In the genomic region with DNA sequence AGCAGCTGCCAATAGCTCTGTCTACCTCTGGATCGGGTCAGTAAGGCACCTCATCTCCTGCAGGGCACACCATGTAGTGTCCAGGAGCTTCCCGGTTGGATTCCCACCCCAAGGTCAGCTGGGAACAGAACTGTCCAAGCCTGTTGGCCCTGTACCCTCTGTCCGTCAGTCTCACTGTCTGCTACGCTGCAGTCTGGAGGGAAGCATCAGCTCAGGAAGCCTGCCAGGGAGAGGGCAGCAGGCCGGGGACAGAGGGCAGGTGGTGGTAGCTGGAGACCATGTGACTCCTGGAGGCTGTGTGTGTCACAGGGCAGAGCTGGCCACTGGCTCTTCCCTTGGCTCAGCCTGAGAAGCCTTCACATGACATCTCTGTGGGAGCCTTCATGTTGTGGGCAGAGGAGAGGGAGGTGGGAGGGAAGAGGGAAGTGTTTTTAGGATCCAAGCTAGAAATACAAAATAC, we compare ENCODE assay signal across 13 cellular contexts.
DNase-seq lines count a peak whose midpoint lies in the region; ATAC-seq, FAIRE-seq and TF ChIP-seq lines count a peak whose summit lies in the region.
"Had no signal": no experiment of that assay in that cellular context is flagged by ENCODE, and none has a peak within 500 bp of the region (broad histone marks: within the 10 kb centered on the region; RNA-seq: fewer than 3 reads in every experiment).

No MANE protein-coding gene starts in this region.

- no peaks in the 10 kb centered on the region for H3K36me3 ChIP-seq in osteoblast (ENCODE audit: insufficient read depth, low read length)
- no peaks in the 10 kb centered on the region for H3K36me3 ChIP-seq in upper lobe of right lung

- no peaks in the 10 kb centered on the region for H3K79me2 ChIP-seq in osteoblast (ENCODE audit: insufficient read depth, low read length)

- peak overlapping the region; percentile 20 for H2AFZ ChIP-seq in osteoblast (ENCODE audit: low read length)

- ATAC-seq in WTC11 = no peak
- ATAC-seq in upper lobe of right lung = peak; percentile 95

- no peaks in the 10 kb centered on the region for H4K20me1 ChIP-seq in osteoblast (ENCODE audit: insufficient read depth, low read length)

- H3K4me3 Mint-ChIP-seq in WTC11 = no peak overlapping the region
- H3K4me3 Mint-ChIP-seq: activated naive CD8-positive, alpha-beta T cell treated with anti-CD3 and anti-CD28 coated beads for 36 hours had no signal

- no peaks in the 10 kb centered on the region for H3K4me1 Mint-ChIP-seq in WTC11
- H3K4me1 Mint-ChIP-seq: activated naive CD8-positive, alpha-beta T cell treated with anti-CD3 and anti-CD28 coated beads for 36 hours had no signal

- FAIRE-seq in GM12892 (lab: Jason Lieb, UNC) = no peak

- H3K4me3 ChIP-seq in osteoblast (ENCODE audit: insufficient read depth, low read length) (no peak overlapping the region), upper lobe of right lung (no peak overlapping the region)

- no peak for TF ChIP-seq CTCF in WTC11 (IDR thresholded peaks at IDR 0.05)
- no peak for TF ChIP-seq CTCF in osteoblast (IDR thresholded peaks at IDR 0.05; ENCODE audit: extremely low read depth, low read depth, low read length)
- TF ChIP-seq CTCF in upper lobe of right lung (IDR thresholded peaks at IDR 0.05) = no peak

- H3K27ac ChIP-seq in osteoblast (ENCODE audit: low read depth, low read length) (no peak overlapping the region), upper lobe of right lung (peak overlapping the region; percentile 74)

- H3K27ac Mint-ChIP-seq in WTC11 = no peak overlapping the region
- H3K27ac Mint-ChIP-seq: activated naive CD8-positive, alpha-beta T cell treated with anti-CD3 and anti-CD28 coated beads for 36 hours had no signal

- H3K4me1 ChIP-seq in osteoblast (ENCODE audit: insufficient read depth, low read length) = peaks cover 22% of the 10 kb centered on the region
- H3K4me1 ChIP-seq in upper lobe of right lung = peaks cover 10% of the 10 kb centered on the region
- H3K4me1 ChIP-seq: Caco-2 had no signal

- no peaks in the 10 kb centered on the region for H3K9me3 Mint-ChIP-seq in WTC11
- H3K9me3 Mint-ChIP-seq: activated naive CD8-positive, alpha-beta T cell treated with anti-CD3 and anti-CD28 coated beads for 36 hours had no signal

- H3K4me2 ChIP-seq in osteoblast (ENCODE audit: insufficient read depth, low read length) = no peak overlapping the region

- no peaks in the 10 kb centered on the region for H3K9me3 ChIP-seq in osteoblast (ENCODE audit: low read depth, low read length)
- H3K9me3 ChIP-seq in upper lobe of right lung = no peaks in the 10 kb centered on the region
- H3K9me3 ChIP-seq: Caco-2 had no signal

- H3K27me3 ChIP-seq in osteoblast (ENCODE audit: insufficient read depth, low read length) (peaks cover 23% of the 10 kb centered on the region), upper lobe of right lung (peaks cover 8% of the 10 kb centered on the region)

- CTCF ChIA-PET in WTC11 (lab: Charles Lee) = no interaction called here

- no peak for DNase-seq in WTC11 (ENCODE audit: low spot score)
- DNase-seq in cardiac septum (ENCODE audit: low spot score) = peak; percentile 85
- DNase-seq in osteoblast (ENCODE audit: insufficient read length, low spot score, missing footprints) = peak; percentile 84
- peak; percentile 83 for DNase-seq in upper lobe of right lung
- no peak for DNase-seq in GM12892 (ENCODE audit: insufficient read length)
- DNase-seq in NCI-H82 treated with DMSO at 0.1 percent for 48 hours (lab: John Stamatoyannopoulos, UW; ENCODE audit: unreplicated experiment) = no peak
- no peak for DNase-seq in NCI-H1105 treated with DMSO at 0.1 percent for 48 hours (lab: John Stamatoyannopoulos, UW)
- DNase-seq: activated CD8-positive, alpha-beta memory T cell treated with anti-CD3 and anti-CD28 coated beads, Interleukin-2, amount 50 U/mL, for 4 hours; activated naive CD8-positive, alpha-beta T cell treated with anti-CD3 and anti-CD28 coated beads for 36 hours; Caco-2; cerebellar nuclear complex; KBM-7; NK-92 treated with Interleukin-12 subunit alpha and Interleukin-12 subunit beta, amount 100 ng/mL, for 24 hours had no signal

- H3K27me3 Mint-ChIP-seq in WTC11 (ENCODE audit: low read depth) = no peaks in the 10 kb centered on the region; the same call in none of the 2 replicates

- TF ChIP-seq POLR2A in GM12892 (IDR thresholded peaks at IDR 0.05; ENCODE audit: low read depth, low read length) = no peak

- intact Hi-C loops in cardiac septum (cut with DNase I) (no loop called here), upper lobe of right lung (cut with DNase I) (no loop called here)

- no peaks in the 10 kb centered on the region for H3K36me3 Mint-ChIP-seq in WTC11
- H3K36me3 Mint-ChIP-seq: activated naive CD8-positive, alpha-beta T cell treated with anti-CD3 and anti-CD28 coated beads for 36 hours had no signal

- POLR2A ChIA-PET in WTC11 (lab: Charles Lee) = no interaction called here

TF ChIP-seq in WTC11, 78 proteins besides CTCF, POLR2A, EP300 and RAD21:
- TF ChIP-seq SMAD4 (CRISPR knock-in tag; IDR thresholded peaks at IDR 0.05) (no peak), NFYB (CRISPR knock-in tag; conservative IDR thresholded peaks at IDR 0.05; ENCODE audit: low read depth) (no peak), SP1 (CRISPR knock-in tag; conservative IDR thresholded peaks at IDR 0.05) (no peak), ZNF317 (CRISPR knock-in tag; IDR thresholded peaks at IDR 0.05; ENCODE audit: borderline replicate concordance, low read depth) (no peak), NFE2L1 (CRISPR knock-in tag; IDR thresholded peaks at IDR 0.05) (no peak), CREM (CRISPR knock-in tag; IDR thresholded peaks at IDR 0.05) (no peak)
- TF ChIP-seq, protein P1, sequence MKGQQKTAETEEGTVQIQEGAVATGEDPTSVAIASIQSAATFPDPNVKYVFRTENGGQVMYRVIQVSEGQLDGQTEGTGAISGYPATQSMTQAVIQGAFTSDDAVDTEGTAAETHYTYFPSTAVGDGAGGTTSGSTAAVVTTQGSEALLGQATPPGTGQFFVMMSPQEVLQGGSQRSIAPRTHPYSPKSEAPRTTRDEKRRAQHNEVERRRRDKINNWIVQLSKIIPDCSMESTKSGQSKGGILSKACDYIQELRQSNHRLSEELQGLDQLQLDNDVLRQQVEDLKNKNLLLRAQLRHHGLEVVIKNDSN (CRISPR knock-in tag; IDR thresholded peaks at IDR 0.05) = no peak
- TF ChIP-seq, protein P2, sequence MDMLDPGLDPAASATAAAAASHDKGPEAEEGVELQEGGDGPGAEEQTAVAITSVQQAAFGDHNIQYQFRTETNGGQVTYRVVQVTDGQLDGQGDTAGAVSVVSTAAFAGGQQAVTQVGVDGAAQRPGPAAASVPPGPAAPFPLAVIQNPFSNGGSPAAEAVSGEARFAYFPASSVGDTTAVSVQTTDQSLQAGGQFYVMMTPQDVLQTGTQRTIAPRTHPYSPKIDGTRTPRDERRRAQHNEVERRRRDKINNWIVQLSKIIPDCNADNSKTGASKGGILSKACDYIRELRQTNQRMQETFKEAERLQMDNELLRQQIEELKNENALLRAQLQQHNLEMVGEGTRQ (CRISPR knock-in tag; IDR thresholded peaks at IDR 0.05) = 0 out of 2 replicates have a peak, but pooled peaks have one; percentile 41
- TF ChIP-seq, protein P3, sequence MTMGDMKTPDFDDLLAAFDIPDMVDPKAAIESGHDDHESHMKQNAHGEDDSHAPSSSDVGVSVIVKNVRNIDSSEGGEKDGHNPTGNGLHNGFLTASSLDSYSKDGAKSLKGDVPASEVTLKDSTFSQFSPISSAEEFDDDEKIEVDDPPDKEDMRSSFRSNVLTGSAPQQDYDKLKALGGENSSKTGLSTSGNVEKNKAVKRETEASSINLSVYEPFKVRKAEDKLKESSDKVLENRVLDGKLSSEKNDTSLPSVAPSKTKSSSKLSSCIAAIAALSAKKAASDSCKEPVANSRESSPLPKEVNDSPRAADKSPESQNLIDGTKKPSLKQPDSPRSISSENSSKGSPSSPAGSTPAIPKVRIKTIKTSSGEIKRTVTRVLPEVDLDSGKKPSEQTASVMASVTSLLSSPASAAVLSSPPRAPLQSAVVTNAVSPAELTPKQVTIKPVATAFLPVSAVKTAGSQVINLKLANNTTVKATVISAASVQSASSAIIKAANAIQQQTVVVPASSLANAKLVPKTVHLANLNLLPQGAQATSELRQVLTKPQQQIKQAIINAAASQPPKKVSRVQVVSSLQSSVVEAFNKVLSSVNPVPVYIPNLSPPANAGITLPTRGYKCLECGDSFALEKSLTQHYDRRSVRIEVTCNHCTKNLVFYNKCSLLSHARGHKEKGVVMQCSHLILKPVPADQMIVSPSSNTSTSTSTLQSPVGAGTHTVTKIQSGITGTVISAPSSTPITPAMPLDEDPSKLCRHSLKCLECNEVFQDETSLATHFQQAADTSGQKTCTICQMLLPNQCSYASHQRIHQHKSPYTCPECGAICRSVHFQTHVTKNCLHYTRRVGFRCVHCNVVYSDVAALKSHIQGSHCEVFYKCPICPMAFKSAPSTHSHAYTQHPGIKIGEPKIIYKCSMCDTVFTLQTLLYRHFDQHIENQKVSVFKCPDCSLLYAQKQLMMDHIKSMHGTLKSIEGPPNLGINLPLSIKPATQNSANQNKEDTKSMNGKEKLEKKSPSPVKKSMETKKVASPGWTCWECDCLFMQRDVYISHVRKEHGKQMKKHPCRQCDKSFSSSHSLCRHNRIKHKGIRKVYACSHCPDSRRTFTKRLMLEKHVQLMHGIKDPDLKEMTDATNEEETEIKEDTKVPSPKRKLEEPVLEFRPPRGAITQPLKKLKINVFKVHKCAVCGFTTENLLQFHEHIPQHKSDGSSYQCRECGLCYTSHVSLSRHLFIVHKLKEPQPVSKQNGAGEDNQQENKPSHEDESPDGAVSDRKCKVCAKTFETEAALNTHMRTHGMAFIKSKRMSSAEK (CRISPR knock-in tag; IDR thresholded peaks at IDR 0.05; ENCODE audit: borderline replicate concordance) = no peak

Comparison
In these comparisons a context has a peak if more than half of its experiments do, and no peak if none do; other contexts are left out.
1. DNase-seq: peak in cardiac septum (single experiment), osteoblast (single experiment) and upper lobe of right lung (single experiment); none in WTC11 (single experiment), GM12892 (single experiment), NCI-H82 treated with DMSO at 0.1 percent for 48 hours (single experiment) and NCI-H1105 treated with DMSO at 0.1 percent for 48 hours (single experiment).